In genomic region chr15:35307026-35307425, GRCh38 we compare ENCODE assay signal across 13 cellular contexts.
DNase-seq lines count a peak whose midpoint lies in the region; ATAC-seq and TF ChIP-seq lines count a peak whose summit lies in the region.
"Had no signal": no experiment of that assay in that cellular context is flagged by ENCODE, and none has a peak within 500 bp of the region (broad histone marks: within the 10 kb centered on the region; RNA-seq: fewer than 3 reads in every experiment).

No MANE protein-coding gene starts in this region.

- ATAC-seq in Panc1 (no peak), GM21526 (IDR thresholded peaks at IDR 0.05; ENCODE audit: low FRiP score, unreplicated experiment) (no peak)
- ATAC-seq: activated CD8-positive, alpha-beta T cell treated with anti-CD3 and anti-CD28 coated beads, Interleukin-2, amount 10 ng/mL, durations not matched to agents 7 days and 5 days had no signal

- H3K4me1 ChIP-seq in Panc1 (ENCODE audit: control insufficient read depth, insufficient read depth, low read length): peaks cover 10% of the 10 kb centered on the region
- peaks cover 35 to 70% (median 53%) of the 10 kb centered on the region in 4 donors for H3K4me1 ChIP-seq in esophagus muscularis mucosa
- H3K4me1 ChIP-seq in mucosa of stomach (ENCODE audit: control insufficient read depth, insufficient read depth, low read length): peaks cover 13% of the 10 kb centered on the region
- peaks cover 0 to 44% (median 7%) of the 10 kb centered on the region in 4 donors for H3K4me1 ChIP-seq in tibial nerve

- no peak overlapping the region for H3K4me3 ChIP-seq in Panc1 (ENCODE audit: low read depth in 2 of 2, low read length in 2 of 2)
- H3K4me3 ChIP-seq in esophagus muscularis mucosa: no peak overlapping the region
- H3K4me3 ChIP-seq in mucosa of stomach (ENCODE audit: low read length): no peak overlapping the region
- H3K4me3 ChIP-seq in tibial nerve: no peak overlapping the region
- H3K4me3 ChIP-seq: pancreas had no signal

- no TSS peak for BruUV-seq in Panc1 (replicated peaks; lab: Mats Ljungman, UMichigan)

- DNase-seq in Panc1 (ENCODE audit: low read depth, low spot score): no peak
- DNase-seq in esophagus muscularis mucosa (ENCODE audit: extremely low spot score): no peak
- no peak for DNase-seq in tibial nerve (ENCODE audit: low spot score in 2 of 2)
- no peak for DNase-seq in AML-193 (lab: John Stamatoyannopoulos, UW)
- no peak for DNase-seq in anterior cingulate cortex (lab: John Stamatoyannopoulos, UW)
- DNase-seq: activated CD8-positive, alpha-beta T cell treated with anti-CD3 and anti-CD28 coated beads, Interleukin-2, amount 10 ng/mL, durations not matched to agents 7 days and 5 days; activated effector memory CD4-positive, alpha-beta T cell treated with Interleukin-2 at 50 U/mL for 16 hours; CD4-positive, alpha-beta T cell; NCI-H187; pancreas; stimulated activated CD4-positive, alpha-beta T cell treated with anti-CD3 and anti-CD28 coated beads, Interleukin-1b, Interleukin-23, amount 100 ng/mL, for 48 hours had no signal

- TF ChIP-seq EP300 in esophagus muscularis mucosa (IDR thresholded peaks at IDR 0.05) (no peak), tibial nerve (IDR thresholded peaks at IDR 0.05) (no peak)

- in situ Hi-C loops in Panc1 (cut with HindIII; ENCODE audit: low pct_unique_long_range_greater_than_20kb, low sequenced_read_pairs): no loop called here

- no peaks in the 10 kb centered on the region for H3K9me3 ChIP-seq in Panc1 (ENCODE audit: control insufficient read depth, insufficient read depth, low read depth, low read length)
- H3K9me3 ChIP-seq in esophagus muscularis mucosa: no peaks in the 10 kb centered on the region
- H3K9me3 ChIP-seq in mucosa of stomach (ENCODE audit: control insufficient read depth, low read length): no peaks in the 10 kb centered on the region
- H3K9me3 ChIP-seq in tibial nerve: no peaks in the 10 kb centered on the region
- H3K9me3 ChIP-seq: pancreas had no signal

- 36% methylated on average over 1 of the region's 1 CpG for WGBS in esophagus muscularis mucosa
- WGBS in tibial nerve, 2 donors: 46 to 47% methylated on average over 1 of the region's 1 CpG

- peak overlapping the region; percentile 67 for H3K27ac ChIP-seq in Panc1 (ENCODE audit: low read length)
- H3K27ac ChIP-seq in esophagus muscularis mucosa (replicated peaks in 1 of 4): peak overlapping the region; percentile 53 to 67 (median 54)
- peak overlapping the region in 3 of 4 donors; percentile 29 to 38 (median 29) for H3K27ac ChIP-seq in tibial nerve
- H3K27ac ChIP-seq: pancreas had no signal

- POLR2A ChIA-PET in Panc1 (lab: Charles Lee): no interaction called here

- intact Hi-C loops in Panc1 (cut with micrococcal nuclease; ENCODE audit: unreplicated experiment): no loop called here
- intact Hi-C loops in esophagus muscularis mucosa (cut with DNase I): no loop called here

- CTCF ChIA-PET in Panc1 (lab: Charles Lee): interaction anchor here (1.1 kb wide), 1 partner anchor 138 kb away, joined by 3 read pairs; no protein-coding TSS in a partner anchor

- H3K27me3 ChIP-seq in Panc1 (ENCODE audit: control insufficient read depth, insufficient read depth, low read length) (no peaks in the 10 kb centered on the region), esophagus muscularis mucosa (no peaks in the 10 kb centered on the region), mucosa of stomach (ENCODE audit: control insufficient read depth, insufficient read depth, low read length) (no peaks in the 10 kb centered on the region), tibial nerve (no peaks in the 10 kb centered on the region)
- H3K27me3 ChIP-seq: pancreas had no signal

- peak overlapping the region; percentile 1 for H3K9ac ChIP-seq in mucosa of stomach (ENCODE audit: low read length)

- no peak for TF ChIP-seq POLR2A in esophagus muscularis mucosa (IDR thresholded peaks at IDR 0.05; ENCODE audit: low read depth)
- no peak for TF ChIP-seq POLR2A in tibial nerve (IDR thresholded peaks at IDR 0.05)

- H3K36me3 ChIP-seq in Panc1 (ENCODE audit: control insufficient read depth, insufficient read depth, low read length) (no peaks in the 10 kb centered on the region), esophagus muscularis mucosa (no peaks in the 10 kb centered on the region), mucosa of stomach (ENCODE audit: control insufficient read depth, insufficient read depth, low read length) (no peaks in the 10 kb centered on the region), tibial nerve (no peaks in the 10 kb centered on the region)
- H3K36me3 ChIP-seq: pancreas had no signal

- TF ChIP-seq CTCF in Panc1 (IDR thresholded peaks at IDR 0.05) (no peak), esophagus muscularis mucosa (IDR thresholded peaks at IDR 0.05) (no peak), tibial nerve (IDR thresholded peaks at IDR 0.05) (no peak)
